13 cellular contexts compared by ENCODE assay signal in the genomic region with DNA sequence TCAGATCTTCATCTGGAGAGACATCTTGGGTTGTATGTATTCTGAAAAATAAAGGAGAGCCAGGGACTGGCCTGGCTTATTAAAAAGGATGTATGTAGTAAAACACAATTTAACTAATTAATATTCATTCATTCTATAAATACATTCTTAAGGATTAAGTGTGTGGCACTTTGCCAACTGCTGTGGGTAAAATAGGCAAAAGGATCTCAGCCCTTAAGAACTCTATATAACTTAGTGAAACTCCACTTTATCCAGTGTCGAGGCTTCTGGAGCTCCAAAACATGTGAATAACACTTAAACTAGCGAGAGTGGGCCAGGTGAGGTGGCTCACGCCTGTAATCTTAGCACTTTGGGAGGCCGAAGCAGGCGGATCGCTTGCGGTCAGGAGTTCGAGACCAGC.
"Had no signal": no experiment of that assay in that cellular context is flagged by ENCODE, and none has a peak within 500 bp of the region (broad histone marks: within the 10 kb centered on the region; RNA-seq: fewer than 3 reads in every experiment).

No MANE protein-coding gene starts in this region.

- H3K4me1 ChIP-seq: tibial nerve had no signal

- DNase-seq: activated CD4-positive, alpha-beta T cell treated with anti-CD3 and anti-CD28 coated beads, Interleukin-2, amount 50 U/mL, for 4 hours; activated CD4-positive, CD25-positive, alpha-beta regulatory T cell treated with anti-CD3 and anti-CD28 coated beads, Interleukin-2, amount 50 U/mL, for 72 hours; activated gamma-delta T cell treated with Interleukin-2 at 50 U/mL for 16 hours; effector memory CD8-positive, alpha-beta T cell; mucosa of descending colon; naive thymus-derived CD4-positive, alpha-beta T cell; stimulated activated CD4-positive, alpha-beta T cell treated with anti-CD3 and anti-CD28 coated beads, Interleukin-12 subunit alpha, Interleukin-12 subunit beta, amount 100 ng/mL, for 4 hours; stimulated activated CD4-positive, alpha-beta T cell treated with anti-CD3 and anti-CD28 coated beads, Interleukin-1b, Interleukin-23, amount 100 ng/mL, for 48 hours; stimulated activated CD8-positive, alpha-beta memory T cell treated with anti-CD3 and anti-CD28 coated beads, Interleukin-4, amount 100 ng/mL, for 48 hours; stimulated activated naive CD4-positive, alpha-beta T cell had no signal

- FAIRE-seq: urothelium cell line had no signal

- ATAC-seq: activated naive CD4-positive, alpha-beta T cell treated with anti-CD3 and anti-CD28 coated beads, Interleukin-2, amount 50 U/mL, for 72 hours; effector memory CD8-positive, alpha-beta T cell; naive thymus-derived CD4-positive, alpha-beta T cell had no signal

- H3K4me3 ChIP-seq: mucosa of descending colon, tibial nerve had no signal

- H3K36me3 ChIP-seq: tibial nerve had no signal

- H3K27ac ChIP-seq: tibial nerve had no signal

- H3K27me3 ChIP-seq: tibial nerve had no signal
